In genomic region chr10:30348378-30348776, GRCh38 we compare ENCODE assay signal across 8 cellular contexts. TPM values are rescaled to one million over a fixed set of nuclear protein-coding genes. Genes with fewer than 3 reads are reported as not detected.
DNase-seq lines count a peak whose midpoint lies in the region; FAIRE-seq and TF ChIP-seq lines count a peak whose summit lies in the region.

No MANE protein-coding gene starts in this region.

- H2BK12ac ChIP-seq in H1 (ENCODE audit: low read depth, low read length), result peak overlapping the region; percentile 96; the same call in 1 of the 2 replicates

- no peaks in the 10 kb centered on the region for H3F3A ChIP-seq in Loucy (ENCODE audit: low read depth)

- H3K4me3 ChIP-seq in Loucy (ENCODE audit: low read length, poor library complexity, severe bottlenecking), result peak overlapping the region; percentile 78
- H3K4me3 ChIP-seq in H1 (ENCODE audit: extremely low read depth in 1 of 4, insufficient read depth in 2 of 4, low read depth in 3 of 4, low read length in 4 of 4), result peak overlapping the region; percentile 88 to 100 (median 98)

- WGBS in H1 (ENCODE audit: extremely low coverage in 1 of 2, insufficient coverage in 1 of 2, insufficient read length in 1 of 2, insufficient replicate concordance in 2 of 2, low coverage in 1 of 2, low lambda C conversion rate in 2 of 2, missing lambda C conversion rate in 1 of 2), 2 experiments, result 3% methylated on average over 9 of the region's 9 CpGs; no CpG with 5 or more reads in 1 of the 2 experiments

- H3K14ac ChIP-seq in H1 (ENCODE audit: insufficient read length), result no peak overlapping the region

- H3K9me2 ChIP-seq in Loucy (replicated peaks; ENCODE audit: low read depth, low read length), result no peaks in the 10 kb centered on the region

- peak overlapping the region; percentile 59 for H4K5ac ChIP-seq in H1 (ENCODE audit: insufficient read length, low read depth, low read length)

- H3K9ac ChIP-seq in Loucy (ENCODE audit: low read depth, low read length, poor library complexity, severe bottlenecking) (peak overlapping the region; percentile 93), H1 (replicated peaks in 1 of 4; ENCODE audit: extremely low read depth in 1 of 4, low read depth in 3 of 4, low read length in 3 of 4) (peak overlapping the region; percentile 94 to 98 (median 97))

- H3K36me3 Mint-ChIP-seq in activated CD4-positive, alpha-beta T cell treated with anti-CD3 and anti-CD28 coated beads, Interleukin-2, amount 10 ng/mL, durations not matched to agents 24 days and 14 days (ENCODE audit: low read depth), result peaks cover 34% of the 10 kb centered on the region
- H3K36me3 Mint-ChIP-seq in osteocyte (ENCODE audit: unreplicated experiment), result no peaks in the 10 kb centered on the region

- peaks cover 2% of the 10 kb centered on the region for H3K23me2 ChIP-seq in H1 (ENCODE audit: low read depth, low read length)

- CTCF ChIA-PET in H1 (lab: Charles Lee; ENCODE audit: partially characterized antibody), result interaction anchor here (0.9 to 2.8 kb wide), 5 partner anchors 10 to 256 kb away, joined by 4 to 29 read pairs (median 5); no protein-coding TSS in a partner anchor

- H3K9me3 ChIP-seq in Loucy (ENCODE audit: insufficient read depth, low read depth, low read length) (no peaks in the 10 kb centered on the region), H1 (ENCODE audit: insufficient read depth in 2 of 2, low read depth in 1 of 2, low read length in 1 of 2) (no peaks in the 10 kb centered on the region)

- peak overlapping the region; percentile 90 for H3K4me3 Mint-ChIP-seq in activated CD4-positive, alpha-beta T cell treated with anti-CD3 and anti-CD28 coated beads, Interleukin-2, amount 10 ng/mL, durations not matched to agents 24 days and 14 days
- H3K4me3 Mint-ChIP-seq in osteocyte (ENCODE audit: unreplicated experiment), result peak overlapping the region; percentile 91

- no peak overlapping the region for H3K23ac ChIP-seq in H1 (ENCODE audit: insufficient read length)

- H3K4me2 ChIP-seq in Loucy (ENCODE audit: low read depth, low read length, poor library complexity, severe bottlenecking), result peak overlapping the region; percentile 91
- H3K4me2 ChIP-seq in H1 (ENCODE audit: insufficient read depth in 1 of 2, low read depth in 2 of 2, low read length in 2 of 2), result peak overlapping the region; percentile 76 to 77

- no peak overlapping the region for H3K18ac ChIP-seq in H1 (ENCODE audit: extremely low read depth, low read length)

- peak overlapping the region; percentile 97 for H2BK5ac ChIP-seq in H1 (ENCODE audit: low read depth, low read length)

- H3K27ac ChIP-seq in H1 (ENCODE audit: low read depth, low read length), result peak overlapping the region; percentile 93

- TF ChIP-seq POLR2A in H1 (IDR thresholded peaks at IDR 0.05; ENCODE audit: control extremely low read depth in 1 of 2, low read depth in 2 of 2, low read length in 2 of 2), result no peak

- no peak for TF ChIP-seq EP300 in H1 (IDR thresholded peaks at IDR 0.05; ENCODE audit: borderline replicate concordance in 1 of 2, low read depth in 2 of 2, low read length in 2 of 2)

- peaks cover 30% of the 10 kb centered on the region for H3K4me1 ChIP-seq in Loucy (ENCODE audit: insufficient read depth, low read length, poor library complexity, severe bottlenecking)
- peaks cover 0 to 3% (median 0%) of the 10 kb centered on the region in 4 experiments; a peak in 1 of 7 replicates for H3K4me1 ChIP-seq in H1 (replicated peaks in 1 of 4; ENCODE audit: control insufficient read depth in 3 of 4, insufficient read depth in 4 of 4, low read length in 3 of 4)

- H3K4ac ChIP-seq in H1 (replicated peaks; ENCODE audit: insufficient read length, low read depth, low read length), result no peak overlapping the region

- H3K79me2 ChIP-seq in Loucy (ENCODE audit: insufficient read depth, low read length), result peaks cover 58% of the 10 kb centered on the region
- peaks cover 41 to 65% of the 10 kb centered on the region in 2 experiments for H3K79me2 ChIP-seq in H1 (ENCODE audit: control insufficient read depth in 1 of 2, insufficient read depth in 2 of 2, low read length in 2 of 2)

- H3K27me3 Mint-ChIP-seq in activated CD4-positive, alpha-beta T cell treated with anti-CD3 and anti-CD28 coated beads, Interleukin-2, amount 10 ng/mL, durations not matched to agents 24 days and 14 days, result peaks cover under 1% of the 10 kb centered on the region
- peaks cover 12% of the 10 kb centered on the region for H3K27me3 Mint-ChIP-seq in osteocyte (ENCODE audit: unreplicated experiment)

- no peak for TF ChIP-seq CTCF in Loucy (conservative IDR thresholded peaks at IDR 0.05; ENCODE audit: low read length)
- TF ChIP-seq CTCF in H1 (IDR thresholded peaks at IDR 0.05; ENCODE audit: control extremely low read depth in 1 of 3, insufficient read depth in 1 of 3, low read depth in 1 of 3, low read length in 3 of 3), result no peak
- TF ChIP-seq CTCF in osteocyte (IDR thresholded peaks at IDR 0.05), result no peak
- TF ChIP-seq CTCF in GM13977 (IDR thresholded peaks at IDR 0.05; ENCODE audit: extremely low read depth, insufficient read depth, missing control alignments), result no peak

- no peaks in the 10 kb centered on the region for H3K27me3 ChIP-seq in Loucy (ENCODE audit: insufficient read depth, low read length, poor library complexity, severe bottlenecking)
- H3K27me3 ChIP-seq in H1 (replicated peaks in 1 of 4; ENCODE audit: control insufficient read depth in 3 of 4, extremely low read depth in 1 of 4, insufficient read depth in 3 of 4, low read length in 3 of 4), result no peaks in the 10 kb centered on the region

- H3K79me1 ChIP-seq in H1 (ENCODE audit: low read depth, low read length), result no peaks in the 10 kb centered on the region; the same call in 1 of the 2 replicates

- no peak for TF ChIP-seq RAD21 in H1 (IDR thresholded peaks at IDR 0.05 in 1 of 2, conservative IDR thresholded peaks at IDR 0.05 in 1 of 2; ENCODE audit: low read depth in 2 of 2, low read length in 2 of 2)

- intact Hi-C loops in activated CD4-positive, alpha-beta T cell treated with anti-CD3 and anti-CD28 coated beads, Interleukin-2, amount 10 ng/mL, durations not matched to agents 24 days and 14 days (cut with micrococcal nuclease), result loop anchor here (5.0 to 10.0 kb wide), 2 partner anchors 324 to 941 kb away; no protein-coding TSS in a partner anchor

- peak overlapping the region; percentile 94; the same call in 1 of the 2 replicates for H2AK5ac ChIP-seq in H1 (ENCODE audit: low read depth, low read length)

- H3K56ac ChIP-seq in H1 (replicated peaks; ENCODE audit: insufficient read length, low read depth, low read length), result no peak overlapping the region

- H3K4me1 Mint-ChIP-seq in activated CD4-positive, alpha-beta T cell treated with anti-CD3 and anti-CD28 coated beads, Interleukin-2, amount 10 ng/mL, durations not matched to agents 24 days and 14 days, result peaks cover 34% of the 10 kb centered on the region
- H3K4me1 Mint-ChIP-seq in osteocyte (ENCODE audit: unreplicated experiment), result peaks cover 25% of the 10 kb centered on the region

- H3K36me3 ChIP-seq in Loucy (ENCODE audit: insufficient read depth, low read length) (no peaks in the 10 kb centered on the region), H1 (ENCODE audit: control insufficient read depth in 2 of 4, insufficient read depth in 4 of 4, low read length in 3 of 4) (peaks cover 0 to 2% (median 0%) of the 10 kb centered on the region in 4 experiments; a peak in 2 of 8 replicates)

- no peak for DNase-seq in activated CD4-positive, alpha-beta T cell treated with anti-CD3 and anti-CD28 coated beads, Interleukin-2, amount 10 ng/mL, durations not matched to agents 24 days and 14 days
- no peak for DNase-seq in activated CD4-positive, alpha-beta T cell treated with anti-CD3 and anti-CD28 coated beads for 4 hours
- no peak for DNase-seq in H1 (ENCODE audit: low read depth in 1 of 2, low spot score in 2 of 2)
- DNase-seq in osteocyte (ENCODE audit: extremely low spot score, unreplicated experiment), result no peak
- no peak for DNase-seq in GM13977 (ENCODE audit: low spot score)
- DNase-seq in COLO668 (lab: John Stamatoyannopoulos, UW; ENCODE audit: unreplicated experiment), result no peak
- no peak for DNase-seq in NCI-H524 treated with DMSO at 0.1 percent for 48 hours (lab: John Stamatoyannopoulos, UW)

- H3K9me3 Mint-ChIP-seq in activated CD4-positive, alpha-beta T cell treated with anti-CD3 and anti-CD28 coated beads, Interleukin-2, amount 10 ng/mL, durations not matched to agents 24 days and 14 days, result no peaks in the 10 kb centered on the region
- no peaks in the 10 kb centered on the region for H3K9me3 Mint-ChIP-seq in osteocyte (ENCODE audit: unreplicated experiment)

- no peak overlapping the region for H2BK120ac ChIP-seq in H1 (replicated peaks; ENCODE audit: low read depth, low read length)

- no peak overlapping the region for H4K8ac ChIP-seq in H1 (ENCODE audit: extremely low read depth, insufficient read depth, low read length)

- peaks cover 23% of the 10 kb centered on the region for H4K20me1 ChIP-seq in Loucy (ENCODE audit: insufficient read depth, low read length, poor library complexity, severe bottlenecking)
- H4K20me1 ChIP-seq in H1 (replicated peaks in 1 of 2; ENCODE audit: control insufficient read depth in 1 of 2, insufficient read depth in 2 of 2, low read length in 2 of 2), result peaks cover 8 to 9% of the 10 kb centered on the region in 2 experiments

- peak overlapping the region; percentile 93 for H3K27ac Mint-ChIP-seq in activated CD4-positive, alpha-beta T cell treated with anti-CD3 and anti-CD28 coated beads, Interleukin-2, amount 10 ng/mL, durations not matched to agents 24 days and 14 days
- peak overlapping the region; percentile 92 for H3K27ac Mint-ChIP-seq in osteocyte (ENCODE audit: unreplicated experiment)

- H2AFZ ChIP-seq in Loucy (ENCODE audit: low read length) (peak overlapping the region; percentile 93; the same call in 1 of the 2 replicates), H1 (ENCODE audit: low read length) (peak overlapping the region; percentile 93; the same call in 1 of the 2 replicates)

- no peak overlapping the region for H2BK15ac ChIP-seq in H1 (ENCODE audit: low read length)

- no peak for FAIRE-seq in H1 (lab: Jason Lieb, UNC)

- in situ Hi-C loops in GM13977 (cut with MboI; ENCODE audit: low pct_unique_long_range_greater_than_20kb, low sequenced_read_pairs, unreplicated experiment), result no loop called here

- no peak overlapping the region for H2BK20ac ChIP-seq in H1 (ENCODE audit: low read length)

- peak overlapping the region; percentile 95 for H4K91ac ChIP-seq in H1 (replicated peaks; ENCODE audit: insufficient read length, low read length)

- POLR2A ChIA-PET in H1 (lab: Charles Lee; ENCODE audit: partially characterized antibody), result interaction anchor here (0.9 to 2.3 kb wide), 5 partner anchors 9 to 26 kb away, joined by 3 to 12 read pairs (median 4); no protein-coding TSS in a partner anchor

RNA-seq across cellular contexts. Expression of gene MTPAP, which starts 0.7 kb away (rescaled TPM):
- 56.9 and 60.5 TPM in 2 replicates for total RNA-seq in activated CD4-positive, alpha-beta T cell treated with anti-CD3 and anti-CD28 coated beads, Interleukin-2, amount 10 ng/mL, durations not matched to agents 24 days and 14 days
- total RNA-seq in H1 (2021; fragmentation: NEBNext Ultra II Directional; extraction: Animal tissue kit (Norgen Biotek cat#: 25700)), result 42.2 and 43.8 TPM in 2 replicates
- polyA plus RNA-seq in H1 (2011; rRNA removed), result 4.7 and 6.7 TPM in 2 replicates
- 8.7 TPM for polyA plus RNA-seq in H1 (2011; cell fraction: cytosol; rRNA removed)
- polyA plus RNA-seq in H1 (2011; cell fraction: nucleus; rRNA removed), result 5.1 TPM
- polyA plus RNA-seq in H1 (2012, experiment 1 of 2), result 13.1 to 22.3 TPM (median 14.7 TPM) in 4 replicates
- polyA plus RNA-seq in H1 (2012, experiment 2 of 2), result 1.9 TPM
- 23.6 TPM for polyA plus RNA-seq in H1 (2013, experiment 1 of 2)
- 23.3 TPM for polyA plus RNA-seq in H1 (2013, experiment 2 of 2)
- polyA minus RNA-seq in H1 (2011; rRNA and poly(A)+ RNA removed), result 13.7 and 16.6 TPM in 2 replicates
- polyA minus RNA-seq in H1 (2011; cell fraction: cytosol; rRNA and poly(A)+ RNA removed), result 8.2 TPM
- 11.3 TPM for polyA minus RNA-seq in H1 (2011; cell fraction: nucleus; rRNA and poly(A)+ RNA removed)
- total RNA-seq in osteocyte, result 21.3 and 21.7 TPM in 2 replicates
